Comparison of ENCODE assay signal across 20 cellular contexts in the genomic region with DNA sequence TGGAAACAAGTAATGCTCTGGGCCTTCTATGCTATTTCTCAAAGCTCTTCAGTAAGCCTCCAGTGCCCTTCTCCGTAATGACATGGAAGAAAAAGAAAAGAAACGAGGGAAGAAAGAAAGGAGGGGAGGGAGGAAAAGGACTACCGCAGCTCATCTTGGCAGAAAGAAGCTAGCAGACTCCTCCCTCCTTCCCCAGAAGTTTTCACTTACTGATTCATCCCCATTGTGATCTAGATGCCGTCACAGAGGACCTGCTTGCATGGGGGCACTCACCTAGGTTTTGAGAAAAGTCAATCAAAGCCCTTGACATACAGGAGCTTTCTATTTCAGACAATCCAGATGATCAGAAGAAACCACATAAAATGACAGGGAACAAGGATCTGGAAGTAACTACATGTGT. TPM values are rescaled to one million over a fixed set of nuclear protein-coding genes. Genes with fewer than 3 reads are reported as not detected.
A peak's percentile ranks its signal among the peaks of the same experiment; 100 is the strongest.
DNase-seq lines count a peak whose midpoint lies in the region; FAIRE-seq and TF ChIP-seq lines count a peak whose summit lies in the region.
"Had no signal": no experiment of that assay in that cellular context is flagged by ENCODE, and none has a peak within 500 bp of the region (broad histone marks: within the 10 kb centered on the region; RNA-seq: fewer than 3 reads in every experiment).

No MANE protein-coding gene starts in this region.

- H3K9me3 Mint-ChIP-seq in astrocyte (ENCODE audit: unreplicated experiment): peaks cover 2% of the 10 kb centered on the region
- H3K9me3 Mint-ChIP-seq: CD8-positive, alpha-beta T cell; H9; IgD-negative memory B cell had no signal

- peaks cover 20% of the 10 kb centered on the region for H3K27me3 Mint-ChIP-seq in astrocyte (ENCODE audit: low read depth, unreplicated experiment)

- H3K27me3 ChIP-seq in astrocyte (ENCODE audit: insufficient read depth, low read length) (peaks cover 13% of the 10 kb centered on the region), osteoblast (ENCODE audit: insufficient read depth, low read length) (peaks cover 4% of the 10 kb centered on the region), left ventricle myocardium inferior (ENCODE audit: low read depth) (peaks cover 45% of the 10 kb centered on the region)

- FAIRE-seq in astrocyte (lab: Jason Lieb, UNC): no peak
- FAIRE-seq: D721Med, GM18507 had no signal

- H4K20me1 ChIP-seq in astrocyte (ENCODE audit: insufficient read depth, low read length) (no peaks in the 10 kb centered on the region), osteoblast (ENCODE audit: insufficient read depth, low read length) (no peaks in the 10 kb centered on the region)

- no peaks in the 10 kb centered on the region for H3K36me3 Mint-ChIP-seq in astrocyte (ENCODE audit: low read depth, unreplicated experiment)
- H3K36me3 Mint-ChIP-seq: CD8-positive, alpha-beta T cell; IgD-negative memory B cell had no signal

- H3K4me1 Mint-ChIP-seq in astrocyte (ENCODE audit: low read depth, unreplicated experiment): peaks cover 9% of the 10 kb centered on the region
- H3K4me1 Mint-ChIP-seq: B cell had no signal

- H3K4me3 Mint-ChIP-seq in astrocyte (ENCODE audit: unreplicated experiment): no peak overlapping the region
- H3K4me3 Mint-ChIP-seq: B cell; CD8-positive, alpha-beta T cell; H9; IgD-negative memory B cell had no signal

- no peaks in the 10 kb centered on the region for H3K36me3 ChIP-seq in astrocyte (ENCODE audit: insufficient read depth, low read length)
- H3K36me3 ChIP-seq in osteoblast (ENCODE audit: insufficient read depth, low read length): no peaks in the 10 kb centered on the region
- H3K36me3 ChIP-seq in left ventricle myocardium inferior: no peaks in the 10 kb centered on the region

- intact Hi-C loops in left ventricle myocardium inferior (cut with micrococcal nuclease): no loop called here

- H2AFZ ChIP-seq in astrocyte (ENCODE audit: low read depth, low read length): no peak overlapping the region
- no peak overlapping the region for H2AFZ ChIP-seq in osteoblast (ENCODE audit: low read length)

- no peak overlapping the region for H3K27ac Mint-ChIP-seq in astrocyte (ENCODE audit: unreplicated experiment)
- H3K27ac Mint-ChIP-seq: B cell; CD8-positive, alpha-beta T cell; H9; IgD-negative memory B cell had no signal

- no peaks in the 10 kb centered on the region for H3K79me2 ChIP-seq in astrocyte (ENCODE audit: insufficient read depth, low read length)
- no peaks in the 10 kb centered on the region for H3K79me2 ChIP-seq in osteoblast (ENCODE audit: insufficient read depth, low read length)

- H3K4me3 ChIP-seq in astrocyte (ENCODE audit: insufficient read depth, low read depth, low read length): no peak overlapping the region
- H3K4me3 ChIP-seq in fibroblast of the aortic adventitia (ENCODE audit: low read depth, low read length): no peak overlapping the region
- H3K4me3 ChIP-seq in osteoblast (ENCODE audit: insufficient read depth, low read length): no peak overlapping the region
- no peak overlapping the region for H3K4me3 ChIP-seq in left ventricle myocardium inferior
- H3K4me3 ChIP-seq: GM12878 had no signal

- H3K9ac ChIP-seq in astrocyte (ENCODE audit: low read length): no peak overlapping the region

- H3K4me1 ChIP-seq in astrocyte (ENCODE audit: insufficient read depth, low read length) (no peaks in the 10 kb centered on the region), osteoblast (ENCODE audit: insufficient read depth, low read length) (peaks cover 18% of the 10 kb centered on the region), left ventricle myocardium inferior (no peaks in the 10 kb centered on the region)

- no peak overlapping the region for H3K4me2 ChIP-seq in astrocyte (ENCODE audit: low read length)
- peak overlapping the region; percentile 80 for H3K4me2 ChIP-seq in osteoblast (ENCODE audit: insufficient read depth, low read length)

- TF ChIP-seq CTCF in astrocyte (IDR thresholded peaks at IDR 0.05; ENCODE audit: insufficient read depth, low read depth, low read length) (no peak), fibroblast of the aortic adventitia (IDR thresholded peaks at IDR 0.05; ENCODE audit: insufficient read depth, low read length) (no peak), osteoblast (IDR thresholded peaks at IDR 0.05; ENCODE audit: extremely low read depth, low read depth, low read length) (no peak), left ventricle myocardium inferior (IDR thresholded peaks at IDR 0.05; ENCODE audit: borderline replicate concordance) (no peak)

- H3K9me3 ChIP-seq in astrocyte (ENCODE audit: insufficient read depth, low read depth, low read length): no peaks in the 10 kb centered on the region
- no peaks in the 10 kb centered on the region for H3K9me3 ChIP-seq in osteoblast (ENCODE audit: low read depth, low read length)
- no peaks in the 10 kb centered on the region for H3K9me3 ChIP-seq in left ventricle myocardium inferior (replicated peaks)

- H3K27ac ChIP-seq in astrocyte (ENCODE audit: low read depth, low read length) (no peak overlapping the region), osteoblast (ENCODE audit: low read depth, low read length) (no peak overlapping the region), left ventricle myocardium inferior (replicated peaks) (no peak overlapping the region)

- peak; percentile 9 for DNase-seq in EL
- DNase-seq in astrocyte (ENCODE audit: low read depth): peak; percentile 8
- DNase-seq in fibroblast of the aortic adventitia (ENCODE audit: low read depth): peak; percentile 35
- no peak for DNase-seq in osteoblast (ENCODE audit: insufficient read length, low spot score, missing footprints)
- DNase-seq in cerebellum (ENCODE audit: low spot score): no peak
- DNase-seq in 8988T: no peak
- DNase-seq in stimulated activated CD4-positive, alpha-beta T cell treated with anti-CD3 and anti-CD28 coated beads, Interleukin-4, amount 100 ng/mL, for 24 hours: no peak
- DNase-seq in left ventricle myocardium inferior: no peak
- DNase-seq: CD8-positive, alpha-beta T cell; COR-L47; DMS153; DMS79 treated with DMSO at 0.1 percent for 48 hours; GOT3; H9; KG1 had no signal

RNA-seq across cellular contexts. Expression of gene RCN1, which starts 37.7 kb away (rescaled TPM):
- total RNA-seq in astrocyte (545 and 565 TPM in 2 replicates), fibroblast of the aortic adventitia (ENCODE audit: low replicate concordance) (317 and 427 TPM in 2 replicates), osteoblast (343 and 405 TPM in 2 replicates), cerebellum (59.7 TPM), left ventricle myocardium inferior (24.6 TPM)

Comparison
In these comparisons a context has a peak if more than half of its experiments do, and no peak if none do; other contexts are left out.
1. DNase-seq: peak in EL (single experiment), astrocyte (single experiment) and fibroblast of the aortic adventitia (single experiment); none in osteoblast (single experiment), cerebellum (single experiment), 8988T (single experiment), stimulated activated CD4-positive, alpha-beta T cell treated with anti-CD3 and anti-CD28 coated beads, Interleukin-4, amount 100 ng/mL, for 24 hours (single experiment) and left ventricle myocardium inferior (single experiment).